Comparison of ENCODE assay signal across 1 cellular context in genomic region chr16:11506816-11507305, GRCh38.
TF ChIP-seq lines count a peak whose summit lies in the region.

No MANE protein-coding gene starts in this region.

TF ChIP-seq in GM12878, 131 proteins besides CTCF, POLR2A, EP300 and RAD21 (continued from another document):
- TF ChIP-seq SMC3 (IDR thresholded peaks at IDR 0.05; ENCODE audit: borderline replicate concordance, low read length), result peak; percentile 14; the same call in 1 of the 2 replicates
